ENCODE assay signal across 7 cellular contexts in genomic region chr2:97085093-97085492, GRCh38. TPM values are rescaled to one million over a fixed set of nuclear protein-coding genes. Genes with fewer than 3 reads are reported as not detected.
DNase-seq lines count a peak whose midpoint lies in the region; ATAC-seq and TF ChIP-seq lines count a peak whose summit lies in the region.
"Not testable (repeated sequence)": the region's sequence is repeated elsewhere in the genome, so short reads cannot be mapped to it uniquely, and the experiment has no call there.

No MANE protein-coding gene starts in this region.

- not testable (repeated sequence) for H3K9me3 Mint-ChIP-seq in activated CD4-positive, alpha-beta T cell treated with anti-CD3 and anti-CD28 coated beads for 36 hours (ENCODE audit: low read depth); activated T-cell treated with anti-CD3 and anti-CD28 coated beads, Interleukin-2, amount 50 U/mL, for 72 hours; activated naive CD8-positive, alpha-beta T cell treated with anti-CD3 and anti-CD28 coated beads, Interleukin-2, amount 50 U/mL, for 24 hours; stimulated activated naive B cell treated with anti-CD40 and anti-IgM and Interleukin-4, amounts not matched to agents 10 μg/mL and 1 μg/mL and 100 μg/mL, for 72 hours

- BruUV-seq in HCT116 (replicated peaks; lab: Mats Ljungman, UMichigan) = not testable (repeated sequence)

- not testable (repeated sequence) for H3K27ac ChIP-seq in HCT116 (ENCODE audit: low read depth, low read length); psoas muscle; aorta (ENCODE audit: low read depth in 1 of 2, low read length in 2 of 2)

- H3K4me1 Mint-ChIP-seq in activated CD4-positive, alpha-beta T cell treated with anti-CD3 and anti-CD28 coated beads for 36 hours; activated T-cell treated with anti-CD3 and anti-CD28 coated beads, Interleukin-2, amount 50 U/mL, for 72 hours (ENCODE audit: low read depth); activated naive CD8-positive, alpha-beta T cell treated with anti-CD3 and anti-CD28 coated beads, Interleukin-2, amount 50 U/mL, for 24 hours; stimulated activated naive B cell treated with anti-CD40 and anti-IgM and Interleukin-4, amounts not matched to agents 10 μg/mL and 1 μg/mL and 100 μg/mL, for 72 hours: not testable (repeated sequence)

- not testable (repeated sequence) for H3K9me3 ChIP-seq in HCT116 (ENCODE audit: control insufficient read depth in 1 of 2, insufficient read depth in 1 of 2, low read depth in 1 of 2, low read length in 2 of 2); psoas muscle; aorta (ENCODE audit: control insufficient read depth, low read length)

- H3K4me3 ChIP-seq in HCT116 (replicated peaks in 1 of 2; ENCODE audit: low read depth in 1 of 2, low read length in 2 of 2); psoas muscle; aorta (ENCODE audit: low read length in 2 of 2): not testable (repeated sequence)

- H3K27me3 ChIP-seq in HCT116 (ENCODE audit: insufficient read depth, low read length); psoas muscle (ENCODE audit: insufficient read depth in 3 of 3, low read length in 2 of 3); aorta (ENCODE audit: control insufficient read depth in 1 of 2, insufficient read depth in 2 of 2, low read length in 1 of 2): not testable (repeated sequence)

- H3K27me3 Mint-ChIP-seq in activated CD4-positive, alpha-beta T cell treated with anti-CD3 and anti-CD28 coated beads for 36 hours; activated T-cell treated with anti-CD3 and anti-CD28 coated beads, Interleukin-2, amount 50 U/mL, for 72 hours (ENCODE audit: low read depth); activated naive CD8-positive, alpha-beta T cell treated with anti-CD3 and anti-CD28 coated beads, Interleukin-2, amount 50 U/mL, for 24 hours; stimulated activated naive B cell treated with anti-CD40 and anti-IgM and Interleukin-4, amounts not matched to agents 10 μg/mL and 1 μg/mL and 100 μg/mL, for 72 hours: not testable (repeated sequence)

- POLR2A ChIA-PET in HCT116 (lab: Charles Lee) = interaction anchor here (0.6 kb wide), 1 partner anchor 750 kb away, joined by 5 read pairs; the partner anchor contains the start of gene NCAPH
- POLR2A ChIA-PET in activated CD4-positive, alpha-beta T cell treated with anti-CD3 and anti-CD28 coated beads for 36 hours (lab: Charles Lee) = not testable (repeated sequence)

- not testable (repeated sequence) for H3K4me3 Mint-ChIP-seq in activated CD4-positive, alpha-beta T cell treated with anti-CD3 and anti-CD28 coated beads for 36 hours; activated T-cell treated with anti-CD3 and anti-CD28 coated beads, Interleukin-2, amount 50 U/mL, for 72 hours; activated naive CD8-positive, alpha-beta T cell treated with anti-CD3 and anti-CD28 coated beads, Interleukin-2, amount 50 U/mL, for 24 hours; stimulated activated naive B cell treated with anti-CD40 and anti-IgM and Interleukin-4, amounts not matched to agents 10 μg/mL and 1 μg/mL and 100 μg/mL, for 72 hours

- intact Hi-C loops in HCT116 (cut with micrococcal nuclease); activated CD4-positive, alpha-beta T cell treated with anti-CD3 and anti-CD28 coated beads for 36 hours (cut with DNase I, micrococcal nuclease); psoas muscle (cut with DNase I); aorta (cut with DNase I): not testable (repeated sequence)

- ATAC-seq in HCT116 (peak; percentile 25; the same call in 1 of the 2 replicates), psoas muscle (peak in 3 of 4 donors; percentile 49 to 67 (median 61)), aorta (ENCODE audit: low FRiP score) (peak; percentile 58)
- ATAC-seq in activated CD4-positive, alpha-beta T cell treated with anti-CD3 and anti-CD28 coated beads for 36 hours = peak; percentile 49
- ATAC-seq in activated T-cell treated with anti-CD3 and anti-CD28 coated beads, Interleukin-2, amount 50 U/mL, for 72 hours (replicated peaks in 1 of 2) = peak; percentile 65 to 92
- ATAC-seq in activated naive CD8-positive, alpha-beta T cell treated with anti-CD3 and anti-CD28 coated beads, Interleukin-2, amount 50 U/mL, for 24 hours = peak; percentile 95
- ATAC-seq in stimulated activated naive B cell treated with anti-CD40 and anti-IgM and Interleukin-4, amounts not matched to agents 10 μg/mL and 1 μg/mL and 100 μg/mL, for 72 hours (replicated peaks) = peak; percentile 87 to 97

- DNase-seq in HCT116 (ENCODE audit: low read depth, low spot score); activated CD4-positive, alpha-beta T cell treated with anti-CD3 and anti-CD28 coated beads for 36 hours; activated T-cell treated with anti-CD3 and anti-CD28 coated beads, Interleukin-2, amount 50 U/mL, for 72 hours; activated naive CD8-positive, alpha-beta T cell treated with anti-CD3 and anti-CD28 coated beads, Interleukin-2, amount 50 U/mL, for 24 hours; psoas muscle; stimulated activated naive B cell treated with anti-CD40 and anti-IgM and Interleukin-4, amounts not matched to agents 10 μg/mL and 1 μg/mL and 100 μg/mL, for 72 hours; aorta: not testable (repeated sequence)

- not testable (repeated sequence) for H3K9ac ChIP-seq in HCT116 (ENCODE audit: low read length)

- H4K20me1 ChIP-seq in HCT116 (ENCODE audit: insufficient read depth) = not testable (repeated sequence)

- H3K9me2 ChIP-seq in HCT116 (ENCODE audit: insufficient read depth) = not testable (repeated sequence)

- WGBS in psoas muscle, 3 donors = 55 to 100% (median 76%) methylated on average over 1 to 2 of the region's 7 CpGs
- WGBS in aorta, 2 donors = 81 to 88% methylated on average over 2 of the region's 7 CpGs

- H3K36me3 Mint-ChIP-seq in activated CD4-positive, alpha-beta T cell treated with anti-CD3 and anti-CD28 coated beads for 36 hours (ENCODE audit: low read depth); activated T-cell treated with anti-CD3 and anti-CD28 coated beads, Interleukin-2, amount 50 U/mL, for 72 hours (ENCODE audit: insufficient read depth in 2 of 2); activated naive CD8-positive, alpha-beta T cell treated with anti-CD3 and anti-CD28 coated beads, Interleukin-2, amount 50 U/mL, for 24 hours (ENCODE audit: low read depth); stimulated activated naive B cell treated with anti-CD40 and anti-IgM and Interleukin-4, amounts not matched to agents 10 μg/mL and 1 μg/mL and 100 μg/mL, for 72 hours: not testable (repeated sequence)

- TF ChIP-seq RAD21 in HCT116 (IDR thresholded peaks at IDR 0.05; ENCODE audit: low read depth) = not testable (repeated sequence)

- CTCF ChIA-PET in HCT116 (lab: Charles Lee); activated CD4-positive, alpha-beta T cell treated with anti-CD3 and anti-CD28 coated beads for 36 hours (lab: Charles Lee): not testable (repeated sequence)

- RAD21 ChIA-PET in HCT116 (lab: Charles Lee; ENCODE audit: low non-redundant PET in 1 of 2, low total read pairs in 2 of 2, uncharacterized antibody in 2 of 2, unreplicated experiment in 2 of 2) = not testable (repeated sequence)

- not testable (repeated sequence) for H3K4me2 ChIP-seq in HCT116 (ENCODE audit: low read length)

- H3K36me3 ChIP-seq in HCT116 (ENCODE audit: control insufficient read depth in 1 of 2, insufficient read depth in 2 of 2, low read length in 2 of 2); aorta (ENCODE audit: control insufficient read depth in 1 of 2, insufficient read depth in 2 of 2, low read length in 1 of 2): not testable (repeated sequence)
- H3K36me3 ChIP-seq in psoas muscle (ENCODE audit: insufficient read depth in 1 of 2, low read depth in 1 of 2) = peaks cover 0 to 11% of the 10 kb centered on the region in 2 donors

- H3K79me2 ChIP-seq in HCT116 (ENCODE audit: insufficient read depth, low read length) = not testable (repeated sequence)

- H3K27ac Mint-ChIP-seq in activated CD4-positive, alpha-beta T cell treated with anti-CD3 and anti-CD28 coated beads for 36 hours; activated T-cell treated with anti-CD3 and anti-CD28 coated beads, Interleukin-2, amount 50 U/mL, for 72 hours; activated naive CD8-positive, alpha-beta T cell treated with anti-CD3 and anti-CD28 coated beads, Interleukin-2, amount 50 U/mL, for 24 hours; stimulated activated naive B cell treated with anti-CD40 and anti-IgM and Interleukin-4, amounts not matched to agents 10 μg/mL and 1 μg/mL and 100 μg/mL, for 72 hours: not testable (repeated sequence)

- H3K4me1 ChIP-seq in HCT116 (ENCODE audit: control insufficient read depth in 1 of 2, insufficient read depth in 2 of 2, low read length in 2 of 2); psoas muscle; aorta (ENCODE audit: control insufficient read depth in 1 of 2, insufficient read depth in 2 of 2, low read length in 2 of 2): not testable (repeated sequence)

- not testable (repeated sequence) for TF ChIP-seq CTCF in HCT116 (IDR thresholded peaks at IDR 0.05 in 2 of 3, conservative IDR thresholded peaks at IDR 0.05 in 1 of 3; ENCODE audit: borderline replicate concordance in 1 of 3, insufficient read depth in 1 of 3, low read depth in 2 of 3, low read length in 2 of 3); psoas muscle (IDR thresholded peaks at IDR 0.05)

- not testable (repeated sequence) for TF ChIP-seq POLR2A in HCT116 (IDR thresholded peaks at IDR 0.05; ENCODE audit: borderline replicate concordance, extremely low read depth, insufficient read depth, insufficient read length)

- not testable (repeated sequence) for H2AFZ ChIP-seq in HCT116 (ENCODE audit: low read depth, low read length, poor library complexity, severe bottlenecking)

RNA-seq across cellular contexts. Expression of gene FAHD2B, which starts 9.6 kb away (rescaled TPM):
- total RNA-seq in HCT116 (2021; ENCODE audit: unreplicated experiment) (25.3 TPM), psoas muscle (10 to 100 TPM; 14.5 to 39.0 (median 17.3) TPM), aorta (10 to 100 TPM; 12.0 to 14.6 TPM)
- polyA plus RNA-seq in HCT116 (2012) = 28.9 and 30.7 TPM in 2 replicates
- 10 to 100 TPM; 21.0 to 26.2 TPM for total RNA-seq in activated CD4-positive, alpha-beta T cell treated with anti-CD3 and anti-CD28 coated beads for 36 hours
- total RNA-seq in activated T-cell treated with anti-CD3 and anti-CD28 coated beads, Interleukin-2, amount 50 U/mL, for 72 hours = 10 to 100 TPM; 32.9 to 36.1 TPM
- polyA plus RNA-seq in psoas muscle (10 to 100 TPM in 2 of 3 donors, 1 to 10 TPM in 1; 5.7 to 13.9 (median 10.6) TPM), aorta (10 to 100 TPM; 13.1 to 20.0 TPM)

RNA-seq across cellular contexts. Expression of gene ANKRD36, which starts 27.9 kb away (rescaled TPM):
- total RNA-seq in HCT116 (2021; ENCODE audit: unreplicated experiment) = 16.5 TPM
- 3.8 and 4.6 TPM in 2 replicates for polyA plus RNA-seq in HCT116 (2012)
- 10 to 100 TPM; 24.5 to 31.8 TPM for total RNA-seq in activated CD4-positive, alpha-beta T cell treated with anti-CD3 and anti-CD28 coated beads for 36 hours
- 10 to 100 TPM; 36.1 to 40.7 TPM for total RNA-seq in activated T-cell treated with anti-CD3 and anti-CD28 coated beads, Interleukin-2, amount 50 U/mL, for 72 hours
- total RNA-seq in psoas muscle = 1 to 10 TPM; 1.6 to 4.6 (median 2.7) TPM
- polyA plus RNA-seq in psoas muscle = 1 to 10 TPM in 1 of 3 donors, under 1 TPM in 2; 0.24 to 1.3 (median 0.91) TPM
- 10 to 100 TPM; 37.2 to 62.6 TPM for total RNA-seq in aorta
- 1 to 10 TPM; 1.8 to 8.4 TPM for polyA plus RNA-seq in aorta

Comparison
In these comparisons a context has a peak if more than half of its experiments do, and no peak if none do; other contexts are left out.
1. ATAC-seq: peak in every context shown above with its lines; median percentile 95 in activated naive CD8-positive, alpha-beta T cell treated with anti-CD3 and anti-CD28 coated beads, Interleukin-2, amount 50 U/mL, for 24 hours; 92 in stimulated activated naive B cell treated with anti-CD40 and anti-IgM and Interleukin-4, amounts not matched to agents 10 μg/mL and 1 μg/mL and 100 μg/mL, for 72 hours; 78 in activated T-cell treated with anti-CD3 and anti-CD28 coated beads, Interleukin-2, amount 50 U/mL, for 72 hours; 61 in psoas muscle; 58 in aorta; 49 in activated CD4-positive, alpha-beta T cell treated with anti-CD3 and anti-CD28 coated beads for 36 hours; 25 in HCT116.